25 cellular contexts compared by ENCODE assay signal in genomic region chr3:52146189-52146588, GRCh38.
"Had no signal": no experiment of that assay in that cellular context is flagged by ENCODE, and none has a peak within 500 bp of the region (broad histone marks: within the 10 kb centered on the region; RNA-seq: fewer than 3 reads in every experiment).

No MANE protein-coding gene starts in this region.

- H3K9me3 Mint-ChIP-seq: dendritic cell treated with granulocyte-macrophage colony-stimulating factor and Interleukin-4, amounts not matched to agents 40 ng/mL and 50 ng/mL, for 4 days; effector memory CD8-positive, alpha-beta T cell; endodermal cell; mesothelial cell of epicardium had no signal

- H3K36me3 ChIP-seq: colonic mucosa, gastrocnemius medialis had no signal

- H3K4me1 ChIP-seq: colonic mucosa had no signal

- H3K27me3 ChIP-seq: colonic mucosa, esophagus squamous epithelium, gastrocnemius medialis, heart right ventricle, left lung had no signal

- H3K4me3 ChIP-seq: colonic mucosa, esophagus squamous epithelium, gastrocnemius medialis, heart right ventricle, left lung, lower lobe of right lung, mucosa of descending colon had no signal

- ATAC-seq: effector memory CD8-positive, alpha-beta T cell; esophagus mucosa; gastrocnemius medialis; heart right ventricle; left cardiac atrium; left lung; left ventricle myocardium superior; lower lobe of right lung; mucosa of descending colon had no signal

- H3K27ac Mint-ChIP-seq: dendritic cell treated with granulocyte-macrophage colony-stimulating factor and Interleukin-4, amounts not matched to agents 40 ng/mL and 50 ng/mL, for 4 days; effector memory CD8-positive, alpha-beta T cell; endodermal cell; mesothelial cell of epicardium had no signal

- H3K27ac ChIP-seq: colonic mucosa, epithelial cell of prostate, esophagus squamous epithelium, gastrocnemius medialis, heart right ventricle, left lung, lower lobe of right lung had no signal

- DNase-seq: cerebellar nuclear complex; colonic mucosa; cortex of kidney; effector CD8-positive, alpha-beta T cell; effector memory CD8-positive, alpha-beta T cell; endodermal cell; erythroblast; esophagus squamous epithelium; foreskin fibroblast; foreskin melanocyte; gastrocnemius medialis; glutamatergic neuron; head of caudate nucleus; heart right ventricle; hippocampal formation; left cardiac atrium; left lung; left ventricle myocardium superior; mesenchymal stem cell; mucosa of descending colon had no signal

- H3K4me3 Mint-ChIP-seq: dendritic cell treated with granulocyte-macrophage colony-stimulating factor and Interleukin-4, amounts not matched to agents 40 ng/mL and 50 ng/mL, for 4 days; effector memory CD8-positive, alpha-beta T cell; endodermal cell; mesothelial cell of epicardium had no signal

- H3K27me3 Mint-ChIP-seq: dendritic cell treated with granulocyte-macrophage colony-stimulating factor and Interleukin-4, amounts not matched to agents 40 ng/mL and 50 ng/mL, for 4 days; effector memory CD8-positive, alpha-beta T cell had no signal

- H3K36me3 Mint-ChIP-seq: mesothelial cell of epicardium had no signal

- H3K9me3 ChIP-seq: colonic mucosa, esophagus squamous epithelium, gastrocnemius medialis, heart right ventricle, left lung, lower lobe of right lung, mucosa of descending colon had no signal
